ENCODE assay signal across 23 cellular contexts in genomic region chr17:67461876-67462275, GRCh38.
DNase-seq lines count a peak whose midpoint lies in the region; ATAC-seq and TF ChIP-seq lines count a peak whose summit lies in the region.
"Had no signal": no experiment of that assay in that cellular context is flagged by ENCODE, and none has a peak within 500 bp of the region (broad histone marks: within the 10 kb centered on the region; RNA-seq: fewer than 3 reads in every experiment).

No MANE protein-coding gene starts in this region.

- DNase-seq in activated naive CD4-positive, alpha-beta T cell treated with anti-CD3 and anti-CD28 coated beads for 36 hours: no peak
- no peak for DNase-seq in activated naive CD4-positive, alpha-beta T cell (lab: John Stamatoyannopoulos, UW)
- no peak for DNase-seq in T-cell
- DNase-seq in activated naive CD8-positive, alpha-beta T cell treated with anti-CD3 and anti-CD28 coated beads, Interleukin-2, amount 10 ng/mL, durations not matched to agents 7 days and 5 days: no peak
- no peak for DNase-seq in stimulated activated effector memory CD8-positive, alpha-beta T cell treated with anti-CD3 and anti-CD28 coated beads, Interleukin-12 subunit alpha, Interleukin-12 subunit beta, amount 100 ng/mL, for 72 hours (ENCODE audit: low spot score in 2 of 2)
- DNase-seq in amygdala (lab: John Stamatoyannopoulos, UW): no peak
- DNase-seq in GM20000 (ENCODE audit: low spot score): no peak
- DNase-seq: activated CD4-positive, CD25-positive, alpha-beta regulatory T cell treated with anti-CD3 and anti-CD28 coated beads, Interleukin-2, amount 50 U/mL, for 72 hours; central memory CD4-positive, alpha-beta T cell; dermis blood vessel endothelial cell; EL; esophagus squamous epithelium; foreskin melanocyte; HCEC 1CT; mammary epithelial cell; NCI-H1417; NCI-H2081; NCI-H2227 treated with DMSO at 0.1 percent for 48 hours; NCI-H526 treated with DMSO at 0.1 percent for 48 hours; SIG-M5; stimulated activated CD4-positive, alpha-beta T cell treated with anti-CD3 and anti-CD28 coated beads, Interleukin-2, amount 100 ng/mL, for 24 hours; SW 1271 had no signal

- H3K4me3 Mint-ChIP-seq in activated naive CD4-positive, alpha-beta T cell treated with anti-CD3 and anti-CD28 coated beads for 36 hours: no peak overlapping the region
- H3K4me3 Mint-ChIP-seq in T-cell: peak overlapping the region; percentile 29 to 58 (median 47)
- no peak overlapping the region for H3K4me3 Mint-ChIP-seq in activated naive CD8-positive, alpha-beta T cell treated with anti-CD3 and anti-CD28 coated beads, Interleukin-2, amount 10 ng/mL, durations not matched to agents 7 days and 5 days
- peak overlapping the region; percentile 42 for H3K4me3 Mint-ChIP-seq in stimulated activated effector memory CD8-positive, alpha-beta T cell treated with anti-CD3 and anti-CD28 coated beads, Interleukin-12 subunit alpha, Interleukin-12 subunit beta, amount 100 ng/mL, for 72 hours

- peaks cover 13% of the 10 kb centered on the region for H3K9me3 Mint-ChIP-seq in activated naive CD4-positive, alpha-beta T cell treated with anti-CD3 and anti-CD28 coated beads for 36 hours
- peaks cover 5 to 15% (median 5%) of the 10 kb centered on the region in 3 donors for H3K9me3 Mint-ChIP-seq in T-cell
- peaks cover 9% of the 10 kb centered on the region for H3K9me3 Mint-ChIP-seq in activated naive CD8-positive, alpha-beta T cell treated with anti-CD3 and anti-CD28 coated beads, Interleukin-2, amount 10 ng/mL, durations not matched to agents 7 days and 5 days
- peaks cover 9% of the 10 kb centered on the region for H3K9me3 Mint-ChIP-seq in stimulated activated effector memory CD8-positive, alpha-beta T cell treated with anti-CD3 and anti-CD28 coated beads, Interleukin-12 subunit alpha, Interleukin-12 subunit beta, amount 100 ng/mL, for 72 hours

- peak overlapping the region; percentile 87 for H3K27ac Mint-ChIP-seq in activated naive CD4-positive, alpha-beta T cell treated with anti-CD3 and anti-CD28 coated beads for 36 hours
- H3K27ac Mint-ChIP-seq in T-cell: peak overlapping the region; percentile 96 to 97
- peak overlapping the region; percentile 72 for H3K27ac Mint-ChIP-seq in activated naive CD8-positive, alpha-beta T cell treated with anti-CD3 and anti-CD28 coated beads, Interleukin-2, amount 10 ng/mL, durations not matched to agents 7 days and 5 days
- H3K27ac Mint-ChIP-seq in stimulated activated effector memory CD8-positive, alpha-beta T cell treated with anti-CD3 and anti-CD28 coated beads, Interleukin-12 subunit alpha, Interleukin-12 subunit beta, amount 100 ng/mL, for 72 hours: peak overlapping the region; percentile 60

- peak in 3 of 4 experiments; percentile 43 to 55 (median 46) for ATAC-seq in T-cell (replicated peaks in 1 of 4)
- ATAC-seq in activated naive CD8-positive, alpha-beta T cell treated with anti-CD3 and anti-CD28 coated beads, Interleukin-2, amount 10 ng/mL, durations not matched to agents 7 days and 5 days (ENCODE audit: low read depth): no peak
- ATAC-seq in stimulated activated effector memory CD8-positive, alpha-beta T cell treated with anti-CD3 and anti-CD28 coated beads, Interleukin-12 subunit alpha, Interleukin-12 subunit beta, amount 100 ng/mL, for 72 hours: no peak
- ATAC-seq: GM12878 had no signal

- H3K4me1 Mint-ChIP-seq in activated naive CD4-positive, alpha-beta T cell treated with anti-CD3 and anti-CD28 coated beads for 36 hours (ENCODE audit: low read depth): peaks cover 76% of the 10 kb centered on the region
- peaks cover 82 to 84% (median 83%) of the 10 kb centered on the region in 3 donors for H3K4me1 Mint-ChIP-seq in T-cell
- H3K4me1 Mint-ChIP-seq in activated naive CD8-positive, alpha-beta T cell treated with anti-CD3 and anti-CD28 coated beads, Interleukin-2, amount 10 ng/mL, durations not matched to agents 7 days and 5 days: peaks cover 38% of the 10 kb centered on the region
- H3K4me1 Mint-ChIP-seq in stimulated activated effector memory CD8-positive, alpha-beta T cell treated with anti-CD3 and anti-CD28 coated beads, Interleukin-12 subunit alpha, Interleukin-12 subunit beta, amount 100 ng/mL, for 72 hours: peaks cover 66% of the 10 kb centered on the region

- CTCF ChIA-PET in activated naive CD4-positive, alpha-beta T cell treated with anti-CD3 and anti-CD28 coated beads for 36 hours (lab: Charles Lee): interaction anchor here (3.7 kb wide), 1 partner anchor 14 kb away, joined by 17 read pairs; no protein-coding TSS in a partner anchor
- CTCF ChIA-PET in T-cell (lab: Charles Lee): interaction anchor here (0.5 to 1.0 kb wide), 2 partner anchors 15 to 65 kb away, joined by 3 to 7 read pairs; no protein-coding TSS in a partner anchor

- POLR2A ChIA-PET in T-cell (lab: Charles Lee): interaction anchor here in 1 of 2 donors (0.6 kb wide), 1 partner anchor 83 kb away, joined by 7 read pairs; no protein-coding TSS in a partner anchor
- POLR2A ChIA-PET in activated naive CD8-positive, alpha-beta T cell treated with anti-CD3 and anti-CD28 coated beads, Interleukin-2, amount 10 ng/mL, durations not matched to agents 7 days and 5 days (lab: Charles Lee): interaction anchor here (1.4 to 2.6 kb wide), 3 partner anchors 21 to 84 kb away, joined by 3 to 15 read pairs (median 4); no protein-coding TSS in a partner anchor

- intact Hi-C loops in activated naive CD4-positive, alpha-beta T cell treated with anti-CD3 and anti-CD28 coated beads for 36 hours (cut with micrococcal nuclease): no loop called here

- no peaks in the 10 kb centered on the region for H3K27me3 Mint-ChIP-seq in activated naive CD4-positive, alpha-beta T cell treated with anti-CD3 and anti-CD28 coated beads for 36 hours (ENCODE audit: low read depth)
- no peaks in the 10 kb centered on the region for H3K27me3 Mint-ChIP-seq in T-cell
- no peaks in the 10 kb centered on the region for H3K27me3 Mint-ChIP-seq in activated naive CD8-positive, alpha-beta T cell treated with anti-CD3 and anti-CD28 coated beads, Interleukin-2, amount 10 ng/mL, durations not matched to agents 7 days and 5 days

- TF ChIP-seq CTCF in GM20000 (IDR thresholded peaks at IDR 0.05; ENCODE audit: extremely low read depth, missing control alignments): no peak

- peaks cover 22% of the 10 kb centered on the region for H3K36me3 Mint-ChIP-seq in activated naive CD4-positive, alpha-beta T cell treated with anti-CD3 and anti-CD28 coated beads for 36 hours (ENCODE audit: low read depth)
- peaks cover 43% of the 10 kb centered on the region for H3K36me3 Mint-ChIP-seq in T-cell
- H3K36me3 Mint-ChIP-seq in activated naive CD8-positive, alpha-beta T cell treated with anti-CD3 and anti-CD28 coated beads, Interleukin-2, amount 10 ng/mL, durations not matched to agents 7 days and 5 days: peaks cover 28% of the 10 kb centered on the region
- H3K36me3 Mint-ChIP-seq in stimulated activated effector memory CD8-positive, alpha-beta T cell treated with anti-CD3 and anti-CD28 coated beads, Interleukin-12 subunit alpha, Interleukin-12 subunit beta, amount 100 ng/mL, for 72 hours: no peaks in the 10 kb centered on the region

Comparison
In these comparisons a context has a peak if more than half of its experiments do, and no peak if none do; other contexts are left out.
1. H3K4me3 Mint-ChIP-seq: peak in T-cell (3 of 3) and stimulated activated effector memory CD8-positive, alpha-beta T cell treated with anti-CD3 and anti-CD28 coated beads, Interleukin-12 subunit alpha, Interleukin-12 subunit beta, amount 100 ng/mL, for 72 hours (single experiment); none in activated naive CD4-positive, alpha-beta T cell treated with anti-CD3 and anti-CD28 coated beads for 36 hours (single experiment) and activated naive CD8-positive, alpha-beta T cell treated with anti-CD3 and anti-CD28 coated beads, Interleukin-2, amount 10 ng/mL, durations not matched to agents 7 days and 5 days (single experiment).
2. ATAC-seq: peak in T-cell (3 of 4); none in activated naive CD8-positive, alpha-beta T cell treated with anti-CD3 and anti-CD28 coated beads, Interleukin-2, amount 10 ng/mL, durations not matched to agents 7 days and 5 days (single experiment) and stimulated activated effector memory CD8-positive, alpha-beta T cell treated with anti-CD3 and anti-CD28 coated beads, Interleukin-12 subunit alpha, Interleukin-12 subunit beta, amount 100 ng/mL, for 72 hours (single experiment).
3. Peak in every context shown above with its lines, with median percentiles within 50 percentile points of each other: H3K27ac Mint-ChIP-seq.